In the genomic region with DNA sequence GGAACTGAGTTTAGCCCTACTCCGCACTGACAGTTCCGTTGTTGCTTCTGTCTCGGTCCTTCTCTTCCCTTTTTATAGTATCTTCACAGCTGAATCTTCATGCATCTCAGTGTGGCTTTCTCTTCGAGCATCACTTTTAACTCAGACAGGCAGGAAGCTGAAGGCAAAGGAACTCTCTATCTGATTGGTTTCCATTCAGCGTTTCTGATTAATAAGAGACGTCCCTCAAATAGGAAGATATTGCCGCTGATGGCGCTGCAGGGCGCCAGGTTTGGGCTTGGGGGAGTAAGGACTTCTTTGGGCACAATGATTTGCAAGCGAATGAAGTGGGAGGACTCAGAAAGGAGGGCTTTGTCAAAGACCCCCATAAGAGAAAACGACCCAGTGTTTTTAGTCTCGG, we compare ENCODE assay signal across 15 cellular contexts. TPM values are rescaled to one million over a fixed set of nuclear protein-coding genes. Genes with fewer than 3 reads are reported as not detected.
DNase-seq lines count a peak whose midpoint lies in the region.
"Had no signal": no experiment of that assay in that cellular context is flagged by ENCODE, and none has a peak within 500 bp of the region (broad histone marks: within the 10 kb centered on the region; RNA-seq: fewer than 3 reads in every experiment).

A gene with protein sequence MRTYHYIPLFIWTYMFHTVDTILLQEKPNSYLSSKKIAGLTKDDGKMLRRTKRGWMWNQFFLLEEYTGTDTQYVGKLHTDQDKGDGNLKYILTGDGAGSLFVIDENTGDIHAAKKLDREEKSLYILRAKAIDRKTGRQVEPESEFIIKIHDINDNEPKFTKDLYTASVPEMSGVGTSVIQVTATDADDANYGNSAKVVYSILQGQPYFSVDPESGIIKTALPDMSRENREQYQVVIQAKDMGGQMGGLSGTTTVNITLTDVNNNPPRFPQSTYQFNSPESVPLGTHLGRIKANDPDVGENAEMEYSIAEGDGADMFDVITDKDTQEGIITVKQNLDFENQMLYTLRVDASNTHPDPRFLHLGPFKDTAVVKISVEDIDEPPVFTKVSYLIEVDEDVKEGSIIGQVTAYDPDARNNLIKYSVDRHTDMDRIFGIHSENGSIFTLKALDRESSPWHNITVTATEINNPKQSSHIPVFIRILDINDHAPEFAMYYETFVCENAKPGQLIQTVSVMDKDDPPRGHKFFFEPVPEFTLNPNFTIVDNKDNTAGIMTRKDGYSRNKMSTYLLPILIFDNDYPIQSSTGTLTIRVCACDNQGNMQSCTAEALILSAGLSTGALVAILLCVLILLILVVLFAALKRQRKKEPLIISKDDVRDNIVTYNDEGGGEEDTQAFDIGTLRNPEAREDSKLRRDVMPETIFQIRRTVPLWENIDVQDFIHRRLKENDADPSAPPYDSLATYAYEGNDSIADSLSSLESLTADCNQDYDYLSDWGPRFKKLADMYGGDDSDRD (minus strand): TSS at position 111 of the 400 bp plus-strand sequence. CDS start 50,253 bp downstream, outside the sequence.

- no peak within 1 kb of the TSS for H2AK5ac ChIP-seq in mesenchymal stem cell (ENCODE audit: low read length, severe bottlenecking)

- no peak within 1 kb of the TSS for H2BK5ac ChIP-seq in mesenchymal stem cell (ENCODE audit: low read depth, low read length, poor library complexity, severe bottlenecking)

- no peaks in the 10 kb centered on the region for H3K79me1 ChIP-seq in mesenchymal stem cell (replicated peaks; ENCODE audit: low read length, poor library complexity, severe bottlenecking)

- no peaks in the 10 kb centered on the region for H3K27me3 ChIP-seq in mesenchymal stem cell (ENCODE audit: control insufficient read depth in 1 of 2, insufficient read depth in 1 of 2, low read length in 2 of 2)
- H3K27me3 ChIP-seq: Peyer's patch, sigmoid colon had no signal

- H2AFZ ChIP-seq in mesenchymal stem cell (ENCODE audit: low read depth, low read length) = no peak within 1 kb of the TSS

- H3K9me3 ChIP-seq in mesenchymal stem cell (ENCODE audit: control insufficient read depth, low read length) = no peaks in the 10 kb centered on the region
- H3K9me3 ChIP-seq: Peyer's patch, sigmoid colon had no signal

- H3K4me1 ChIP-seq in mesenchymal stem cell (ENCODE audit: control insufficient read depth, insufficient read depth, low read depth, low read length) = no peaks in the 10 kb centered on the region
- H3K4me1 ChIP-seq: Peyer's patch, sigmoid colon had no signal

- H2BK15ac ChIP-seq in mesenchymal stem cell (ENCODE audit: low read depth, poor library complexity, severe bottlenecking) = no peak within 1 kb of the TSS

- H3K18ac ChIP-seq in mesenchymal stem cell (ENCODE audit: low read depth in 1 of 2, low read length in 2 of 2) = no peak within 1 kb of the TSS

- H2BK120ac ChIP-seq in mesenchymal stem cell (ENCODE audit: low read depth, low read length) = no peak within 1 kb of the TSS

- peak within 1 kb of the TSS in 1 of 2 experiments; percentile 10 for H3K4me3 ChIP-seq in mesenchymal stem cell (ENCODE audit: insufficient read depth in 1 of 2, low read depth in 1 of 2, low read length in 2 of 2)
- H3K4me3 ChIP-seq: mucosa of descending colon, Peyer's patch, sigmoid colon had no signal

- H2BK12ac ChIP-seq in mesenchymal stem cell (ENCODE audit: low read length in 2 of 2) = no peak within 1 kb of the TSS

- no peaks in the 10 kb centered on the region for H3K36me3 ChIP-seq in mesenchymal stem cell (ENCODE audit: control insufficient read depth in 1 of 2, insufficient read depth in 2 of 2, low read depth in 1 of 2, low read length in 2 of 2)
- H3K36me3 ChIP-seq: Peyer's patch, sigmoid colon had no signal

- DNase-seq in NCI-H748 (lab: John Stamatoyannopoulos, UW; ENCODE audit: unreplicated experiment) (peak; percentile 77), mesenchymal stem cell (peak; percentile 3), superior temporal gyrus (ENCODE audit: extremely low spot score) (peak; percentile 66), DMS114 treated with DMSO at 0.1 percent for 48 hours (lab: John Stamatoyannopoulos, UW; ENCODE audit: unreplicated experiment) (no peak), NCI-H187 treated with DMSO at 0.1 percent for 48 hours (lab: John Stamatoyannopoulos, UW) (no peak)
- DNase-seq in activated effector memory CD4-positive, alpha-beta T cell treated with Interleukin-2 at 50 U/mL for 16 hours = no peak
- DNase-seq: activated CD4-positive, alpha-beta T cell treated with anti-CD3 and anti-CD28 coated beads, Interleukin-2, amount 10 ng/mL, durations not matched to agents 7 days and 5 days; CD4-positive, alpha-beta memory T cell; erythroblast; mucosa of descending colon; MV-4-11; NCI-H226; Peyer's patch; sigmoid colon had no signal

- H3K14ac ChIP-seq in mesenchymal stem cell (ENCODE audit: low read length in 2 of 2) = no peak within 1 kb of the TSS

- no peak within 1 kb of the TSS for H3K4ac ChIP-seq in mesenchymal stem cell (ENCODE audit: low read depth in 1 of 2, low read length in 2 of 2)

- H3K23ac ChIP-seq in mesenchymal stem cell (ENCODE audit: low read length in 2 of 2) = no peak within 1 kb of the TSS

- H3K27ac ChIP-seq in cingulate gyrus (ENCODE audit: low read depth, low read length) (peak within 1 kb of the TSS; percentile 60), mesenchymal stem cell (ENCODE audit: low read length, poor library complexity, severe bottlenecking) (no peak within 1 kb of the TSS)
- H3K27ac ChIP-seq: Peyer's patch, sigmoid colon had no signal

- H4K91ac ChIP-seq in mesenchymal stem cell (ENCODE audit: low read length) = no peak within 1 kb of the TSS

- H4K8ac ChIP-seq in mesenchymal stem cell (ENCODE audit: low read length) = no peak within 1 kb of the TSS

- H3K4me2 ChIP-seq in mesenchymal stem cell (ENCODE audit: low read length, poor library complexity, severe bottlenecking) = peak within 1 kb of the TSS; percentile 60

- 15% methylated on average over 10 of the region's 12 CpGs for WGBS in mesenchymal stem cell

- H3K9ac ChIP-seq in mesenchymal stem cell (ENCODE audit: low read length) = no peak within 1 kb of the TSS

RNA-seq across cellular contexts. Expression of the gene that starts here (rescaled TPM):
- 0.03 TPM for polyA plus RNA-seq in mesenchymal stem cell (2013, experiment 1 of 2)
- 0.04 TPM for polyA plus RNA-seq in mesenchymal stem cell (2013, experiment 2 of 2)
- polyA plus RNA-seq: CD4-positive, alpha-beta memory T cell; sigmoid colon had no signal

Comparison
In these comparisons a context has a peak if more than half of its experiments do, and no peak if none do; other contexts are left out.
1. DNase-seq: peak in NCI-H748 (single experiment), mesenchymal stem cell (single experiment) and superior temporal gyrus (single experiment); none in activated effector memory CD4-positive, alpha-beta T cell treated with Interleukin-2 at 50 U/mL for 16 hours (single experiment), DMS114 treated with DMSO at 0.1 percent for 48 hours (single experiment) and NCI-H187 treated with DMSO at 0.1 percent for 48 hours (single experiment).